8 cellular contexts compared by ENCODE assay signal in genomic region chr1:159009287-159009686, GRCh38. TPM values are rescaled to one million over a fixed set of nuclear protein-coding genes. Genes with fewer than 3 reads are reported as not detected.
DNase-seq lines count a peak whose midpoint lies in the region; ATAC-seq, FAIRE-seq and TF ChIP-seq lines count a peak whose summit lies in the region.

No MANE protein-coding gene starts in this region.

- H3K9ac ChIP-seq in HUES6 (ENCODE audit: low read length), result no peak overlapping the region

- H3K27ac ChIP-seq in AG04450 (ENCODE audit: low read depth, low read length) (peak overlapping the region; percentile 79), HUES6 (ENCODE audit: low read depth, low read length) (no peak overlapping the region), breast epithelium (peak overlapping the region; percentile 89 to 92)

- H3K27me3 ChIP-seq in AG04450 (ENCODE audit: control insufficient read depth, insufficient read depth, low read length), result no peaks in the 10 kb centered on the region
- peaks cover 12% of the 10 kb centered on the region; the same call in 1 of the 2 replicates for H3K27me3 ChIP-seq in HUES6 (ENCODE audit: control insufficient read depth, insufficient read depth, low read length)
- no peaks in the 10 kb centered on the region for H3K27me3 ChIP-seq in breast epithelium

- peaks cover 40% of the 10 kb centered on the region for H3K4me1 ChIP-seq in HUES6 (ENCODE audit: control insufficient read depth, insufficient read depth, low read length)
- no peaks in the 10 kb centered on the region for H3K4me1 ChIP-seq in breast epithelium

- no peak for DNase-seq in AG04450 (ENCODE audit: low read depth, low spot score)
- DNase-seq in breast epithelium (ENCODE audit: low spot score in 2 of 2), result no peak
- no peak for DNase-seq in naive thymus-derived CD8-positive, alpha-beta T cell
- no peak for DNase-seq in urothelium cell line (ENCODE audit: low spot score)
- no peak for DNase-seq in NCI-H1436 treated with DMSO at 0.1 percent for 48 hours (lab: John Stamatoyannopoulos, UW)
- DNase-seq in activated CD8-positive, alpha-beta memory T cell treated with anti-CD3 and anti-CD28 coated beads for 24 hours, result no peak

- peaks cover 0 to 15% (median 0%) of the 10 kb centered on the region in 9 donors for H3K9me3 Mint-ChIP-seq in naive thymus-derived CD8-positive, alpha-beta T cell

- peak overlapping the region; percentile 76 for H3K4me3 ChIP-seq in AG04450 (ENCODE audit: low read depth, low read length)
- peak overlapping the region; percentile 39; the same call in 1 of the 2 replicates for H3K4me3 ChIP-seq in HUES6 (ENCODE audit: low read depth, low read length)
- H3K4me3 ChIP-seq in breast epithelium, result peak overlapping the region; percentile 55 to 69 (median 62)

- TF ChIP-seq CTCF in AG04450 (IDR thresholded peaks at IDR 0.05; ENCODE audit: low read depth, low read length) (no peak), breast epithelium (IDR thresholded peaks at IDR 0.05) (no peak)

- peaks cover 32 to 70% (median 48%) of the 10 kb centered on the region in 4 donors for H3K4me1 Mint-ChIP-seq in naive thymus-derived CD8-positive, alpha-beta T cell

- ATAC-seq in naive thymus-derived CD8-positive, alpha-beta T cell, result peak; percentile 16
- ATAC-seq in GM21786 (IDR thresholded peaks at IDR 0.05; ENCODE audit: unreplicated experiment), result no peak

- H3K36me3 ChIP-seq in HUES6 (ENCODE audit: control insufficient read depth, insufficient read depth, low read length) (no peaks in the 10 kb centered on the region; the same call in 1 of the 2 replicates), breast epithelium (no peaks in the 10 kb centered on the region)

- intact Hi-C loops in breast epithelium (cut with DNase I; ENCODE audit: low total_unique reads), result no loop called here

- no peak for TF ChIP-seq POLR2A in breast epithelium (IDR thresholded peaks at IDR 0.05)

- peak overlapping the region; percentile 89 to 100 (median 94) for H3K27ac Mint-ChIP-seq in naive thymus-derived CD8-positive, alpha-beta T cell

- FAIRE-seq in urothelium cell line (lab: Jason Lieb, UNC), result no peak

- peaks cover 0 to 8% (median 3%) of the 10 kb centered on the region in 3 donors for H3K36me3 Mint-ChIP-seq in naive thymus-derived CD8-positive, alpha-beta T cell

- H3K9me3 ChIP-seq in AG04450 (ENCODE audit: control insufficient read depth, insufficient read depth, low read length), result no peaks in the 10 kb centered on the region
- no peaks in the 10 kb centered on the region for H3K9me3 ChIP-seq in HUES6 (ENCODE audit: control insufficient read depth, insufficient read depth, low read depth, low read length)
- H3K9me3 ChIP-seq in breast epithelium, result no peaks in the 10 kb centered on the region

- POLR2A ChIA-PET in AG04450 (lab: Yijun Ruan, JAX), result interaction anchor here (1.0 kb wide), 1 partner anchor 10 kb away, joined by 12 read pairs; no protein-coding TSS in a partner anchor
- POLR2A ChIA-PET in naive thymus-derived CD8-positive, alpha-beta T cell (lab: Charles Lee), result interaction anchor here (1.3 to 1.8 kb wide), 4 partner anchors 9 to 59 kb away, joined by 3 to 7 read pairs (median 4); no protein-coding TSS in a partner anchor

- CTCF ChIA-PET in AG04450 (lab: Charles Lee), result interaction anchor here (0.9 to 3.1 kb wide), 5 partner anchors 8 to 1045 kb away, joined by 3 to 15 read pairs (median 6); no protein-coding TSS in a partner anchor

- H3K27me3 Mint-ChIP-seq in naive thymus-derived CD8-positive, alpha-beta T cell, result no peaks in the 10 kb centered on the region

- peak overlapping the region; percentile 86 to 99 (median 94) for H3K4me3 Mint-ChIP-seq in naive thymus-derived CD8-positive, alpha-beta T cell

RNA-seq across cellular contexts. Expression of gene IFI16, which starts 0.4 kb away (rescaled TPM):
- 134 and 179 TPM in 2 replicates for polyA plus RNA-seq in AG04450 (2011; rRNA removed)
- polyA minus RNA-seq in AG04450 (2011; rRNA and poly(A)+ RNA removed), result 77.7 and 104 TPM in 2 replicates
- total RNA-seq in breast epithelium, result 100 to 1,000 TPM in 2 of 3 donors, 10 to 100 TPM in 1; 96.2 to 132 (median 109) TPM
- total RNA-seq in naive thymus-derived CD8-positive, alpha-beta T cell, result 10 to 100 TPM; 83.4 to 89.8 TPM
- 10 to 100 TPM; 49.2 to 55.2 (median 53.5) TPM for polyA plus RNA-seq in naive thymus-derived CD8-positive, alpha-beta T cell
